Comparison of ENCODE assay signal across 25 cellular contexts in the genomic region with DNA sequence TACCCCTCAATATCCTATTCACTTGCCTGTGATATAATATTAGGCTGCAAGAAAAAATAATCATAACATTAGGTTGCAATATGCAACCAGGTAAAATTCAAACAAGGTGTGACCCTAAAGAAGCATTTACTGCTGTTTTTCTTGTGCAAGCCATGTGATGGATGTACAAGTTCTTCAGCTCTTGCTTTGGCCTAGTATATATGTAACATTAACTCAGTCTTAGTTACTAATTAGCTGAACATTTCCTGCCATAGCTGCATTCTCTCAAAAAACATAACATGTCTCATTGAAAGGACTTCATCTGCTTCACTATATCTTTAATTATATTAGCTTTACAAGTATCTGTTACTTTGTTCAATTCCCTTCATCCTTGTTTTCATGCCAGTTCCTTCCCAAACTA.
"Had no signal": no experiment of that assay in that cellular context is flagged by ENCODE, and none has a peak within 500 bp of the region (broad histone marks: within the 10 kb centered on the region; RNA-seq: fewer than 3 reads in every experiment).

No MANE protein-coding gene starts in this region.

- H3K36me3 ChIP-seq: breast epithelium, colonic mucosa, esophagus muscularis mucosa, left lung, right atrium auricular region, spleen, thyroid gland, upper lobe of right lung had no signal

- H2AFZ ChIP-seq: hepatocyte had no signal

- H3K27me3 ChIP-seq: breast epithelium, colonic mucosa, dorsolateral prefrontal cortex, esophagus muscularis mucosa, hepatocyte, left lung, right atrium auricular region, spleen, thyroid gland, upper lobe of right lung had no signal

- H3K4me2 ChIP-seq: hepatocyte had no signal

- H3K4me3 ChIP-seq: breast epithelium, colonic mucosa, dorsolateral prefrontal cortex, esophagus muscularis mucosa, hepatocyte, left lung, lung, right atrium auricular region, spleen, thyroid gland, upper lobe of right lung had no signal

- H3K9me3 ChIP-seq: colonic mucosa, left lung, right atrium auricular region, spleen, thyroid gland, upper lobe of right lung had no signal

- ATAC-seq: activated T-cell treated with anti-CD3 and anti-CD28 coated beads, Interleukin-2, amount 50 U/mL, for 72 hours; effector memory CD8-positive, alpha-beta T cell; left lung; natural killer cell; stimulated activated naive CD8-positive, alpha-beta T cell treated with anti-CD3 and anti-CD28 coated beads, Interleukin-15, Interleukin-2, amounts not matched to agents 100 U/mL and 50 U/mL, for 24 hours; upper lobe of right lung had no signal

- DNase-seq: activated CD4-positive, alpha-beta memory T cell treated with anti-CD3 and anti-CD28 coated beads for 36 hours; activated CD4-positive, alpha-beta T cell treated with anti-CD3 and anti-CD28 coated beads for 48 hours; activated CD4-positive, CD25-positive, alpha-beta regulatory T cell; activated effector memory CD4-positive, alpha-beta T cell treated with Interleukin-2 at 50 U/mL for 16 hours; activated naive CD4-positive, alpha-beta T cell treated with anti-CD3 and anti-CD28 coated beads for 36 hours; activated naive CD8-positive, alpha-beta T cell treated with anti-CD3 and anti-CD28 coated beads, Interleukin-2, amount 10 ng/mL, durations not matched to agents 7 days and 5 days; activated T-cell treated with anti-CD3 and anti-CD28 coated beads, Interleukin-2, amount 50 U/mL, for 72 hours; amniotic stem cell; colonic mucosa; dorsolateral prefrontal cortex; effector memory CD8-positive, alpha-beta T cell; glutamatergic neuron; immature natural killer cell; left lung; natural killer cell; spleen; stimulated activated CD4-positive, alpha-beta T cell treated with anti-CD3 and anti-CD28 coated beads, Interleukin-4, amount 100 ng/mL, for 1 hour; stimulated activated naive CD8-positive, alpha-beta T cell treated with anti-CD3 and anti-CD28 coated beads, Interleukin-15, Interleukin-2, amounts not matched to agents 100 U/mL and 50 U/mL, for 24 hours; thyroid gland; upper lobe of right lung had no signal

- H3K27ac ChIP-seq: breast epithelium, colonic mucosa, dorsolateral prefrontal cortex, esophagus muscularis mucosa, hepatocyte, left lung, right atrium auricular region, spleen, thyroid gland, upper lobe of right lung had no signal

- H3K4me1 ChIP-seq: breast epithelium, colonic mucosa, left lung, right atrium auricular region, spleen, thyroid gland, upper lobe of right lung had no signal
